Comparison of ENCODE assay signal across 15 cellular contexts in the genomic region with DNA sequence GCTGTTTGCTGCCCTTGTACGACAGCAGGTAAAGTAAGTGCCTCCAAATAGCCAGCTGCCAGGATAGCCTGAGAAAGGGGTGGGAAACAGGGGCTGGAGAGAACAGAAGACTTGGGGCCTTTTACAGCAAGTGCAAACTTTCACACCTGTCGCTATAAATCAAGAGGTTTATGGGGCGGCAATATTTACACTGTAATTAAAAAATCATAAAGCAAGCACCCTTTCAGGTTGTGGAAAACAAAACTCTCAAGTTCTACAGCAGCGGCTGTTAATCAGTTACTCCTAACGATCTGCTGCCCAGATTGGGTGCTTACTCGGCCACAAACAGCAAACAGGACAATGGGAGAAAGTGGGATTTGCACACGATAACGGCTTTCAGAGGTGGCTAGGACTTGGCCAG.
DNase-seq lines count a peak whose midpoint lies in the region; FAIRE-seq and TF ChIP-seq lines count a peak whose summit lies in the region.
"Had no signal": no experiment of that assay in that cellular context is flagged by ENCODE, and none has a peak within 500 bp of the region (broad histone marks: within the 10 kb centered on the region; RNA-seq: fewer than 3 reads in every experiment).

No MANE protein-coding gene starts in this region.

- no peaks in the 10 kb centered on the region for H3K27me3 ChIP-seq in colonic mucosa
- H3K27me3 ChIP-seq in small intestine (ENCODE audit: control insufficient read depth in 2 of 2, insufficient read depth in 2 of 2, low read length in 2 of 2), result no peaks in the 10 kb centered on the region

- H3K36me3 Mint-ChIP-seq in HFFc6 (ENCODE audit: low read depth) (no peaks in the 10 kb centered on the region), type B pancreatic cell (no peaks in the 10 kb centered on the region)
- H3K36me3 Mint-ChIP-seq: stimulated activated naive B cell treated with anti-CD40 and anti-IgM and Interleukin-4, amounts not matched to agents 10 μg/mL and 1 μg/mL and 100 μg/mL, for 72 hours had no signal

- no peaks in the 10 kb centered on the region for H3K9me3 Mint-ChIP-seq in HFFc6
- no peaks in the 10 kb centered on the region for H3K9me3 Mint-ChIP-seq in type B pancreatic cell
- H3K9me3 Mint-ChIP-seq: activated CD4-positive, alpha-beta memory T cell treated with anti-CD3 and anti-CD28 coated beads, Interleukin-2, amount 10 ng/mL, durations not matched to agents 7 days and 5 days had no signal

- H3K36me3 ChIP-seq in colonic mucosa (no peaks in the 10 kb centered on the region), small intestine (ENCODE audit: control insufficient read depth in 2 of 2, insufficient read depth in 2 of 2, low read length in 2 of 2) (no peaks in the 10 kb centered on the region)
- H3K36me3 ChIP-seq: HAP-1 had no signal

- peak; percentile 39; the same call in 1 of the 2 replicates for TF ChIP-seq EP300 in Ishikawa (IDR thresholded peaks at IDR 0.05; ENCODE audit: borderline replicate concordance)

- intact Hi-C loops in colonic mucosa (cut with DNase I), result no loop called here

- 16 to 67% (median 28%) methylated on average over 8 of the region's 8 CpGs for WGBS in small intestine, 3 donors

- H3K4me1 ChIP-seq in colonic mucosa, result no peaks in the 10 kb centered on the region
- peaks cover 5 to 11% of the 10 kb centered on the region in 2 donors for H3K4me1 ChIP-seq in small intestine (ENCODE audit: control insufficient read depth in 2 of 2, insufficient read depth in 1 of 2, low read depth in 1 of 2, low read length in 1 of 2)
- H3K4me1 ChIP-seq: HAP-1 had no signal

- no peaks in the 10 kb centered on the region for H3K27me3 Mint-ChIP-seq in HFFc6 (ENCODE audit: insufficient read depth)
- H3K27me3 Mint-ChIP-seq in type B pancreatic cell, result peaks cover 2% of the 10 kb centered on the region
- H3K27me3 Mint-ChIP-seq: activated CD4-positive, alpha-beta memory T cell treated with anti-CD3 and anti-CD28 coated beads, Interleukin-2, amount 10 ng/mL, durations not matched to agents 7 days and 5 days; stimulated activated naive B cell treated with anti-CD40 and anti-IgM and Interleukin-4, amounts not matched to agents 10 μg/mL and 1 μg/mL and 100 μg/mL, for 72 hours had no signal

- H3K27ac Mint-ChIP-seq in HFFc6 (no peak overlapping the region), type B pancreatic cell (no peak overlapping the region)
- H3K27ac Mint-ChIP-seq: activated CD4-positive, alpha-beta memory T cell treated with anti-CD3 and anti-CD28 coated beads, Interleukin-2, amount 10 ng/mL, durations not matched to agents 7 days and 5 days; stimulated activated naive B cell treated with anti-CD40 and anti-IgM and Interleukin-4, amounts not matched to agents 10 μg/mL and 1 μg/mL and 100 μg/mL, for 72 hours had no signal

- H3K9me3 ChIP-seq in colonic mucosa, result no peaks in the 10 kb centered on the region
- H3K9me3 ChIP-seq in small intestine (ENCODE audit: control insufficient read depth, low read depth), result no peaks in the 10 kb centered on the region
- H3K9me3 ChIP-seq: HAP-1 had no signal

- TF ChIP-seq CTCF in colonic mucosa (IDR thresholded peaks at IDR 0.05) (no peak), HFFc6 (IDR thresholded peaks at IDR 0.05) (no peak), type B pancreatic cell (conservative IDR thresholded peaks at IDR 0.05) (no peak)

- no peak for TF ChIP-seq RAD21 in Ishikawa (IDR thresholded peaks at IDR 0.05; ENCODE audit: low read depth)

- no peak overlapping the region for H3K9ac ChIP-seq in colonic mucosa (ENCODE audit: low read depth in 2 of 2, low read length in 2 of 2)
- H3K9ac ChIP-seq: KMS-11 had no signal

- DNase-seq in NCI-H2081 treated with DMSO at 0.1 percent for 48 hours (lab: John Stamatoyannopoulos, UW) (peak; percentile 60), colonic mucosa (peak; percentile 65), small intestine (peak; percentile 69), HFFc6 (no peak), type B pancreatic cell (ENCODE audit: extremely low spot score, unreplicated experiment) (no peak)
- no peak for DNase-seq in stimulated activated CD4-positive, alpha-beta T cell treated with anti-CD3 and anti-CD28 coated beads, Interleukin-2, amount 100 ng/mL, for 24 hours
- DNase-seq: activated CD4-positive, alpha-beta memory T cell treated with anti-CD3 and anti-CD28 coated beads, Interleukin-2, amount 10 ng/mL, durations not matched to agents 7 days and 5 days; NCI-H2227 treated with DMSO at 0.1 percent for 48 hours; occipital lobe; stimulated activated naive B cell treated with anti-CD40 and anti-IgM and Interleukin-4, amounts not matched to agents 10 μg/mL and 1 μg/mL and 100 μg/mL, for 72 hours had no signal

- H3K4me1 Mint-ChIP-seq in HFFc6 (ENCODE audit: low read depth) (peaks cover 74% of the 10 kb centered on the region), type B pancreatic cell (ENCODE audit: unreplicated experiment) (peaks cover 21% of the 10 kb centered on the region)
- H3K4me1 Mint-ChIP-seq: activated CD4-positive, alpha-beta memory T cell treated with anti-CD3 and anti-CD28 coated beads, Interleukin-2, amount 10 ng/mL, durations not matched to agents 7 days and 5 days; stimulated activated naive B cell treated with anti-CD40 and anti-IgM and Interleukin-4, amounts not matched to agents 10 μg/mL and 1 μg/mL and 100 μg/mL, for 72 hours had no signal

- H3K4me3 ChIP-seq in colonic mucosa (no peak overlapping the region), small intestine (ENCODE audit: low read depth in 1 of 2, low read length in 2 of 2) (no peak overlapping the region)
- H3K4me3 ChIP-seq: GM12878, HAP-1 had no signal

- FAIRE-seq in small intestine (lab: Jason Lieb, UNC), result no peak
- FAIRE-seq: GM12878 had no signal

- no peak overlapping the region for H3K27ac ChIP-seq in colonic mucosa
- no peak overlapping the region for H3K27ac ChIP-seq in small intestine (ENCODE audit: low read depth in 1 of 2, low read length in 1 of 2)
- H3K27ac ChIP-seq: C4-2B, KMS-11 had no signal

- no peak overlapping the region for H3K4me3 Mint-ChIP-seq in HFFc6
- no peak overlapping the region for H3K4me3 Mint-ChIP-seq in type B pancreatic cell
- H3K4me3 Mint-ChIP-seq: activated CD4-positive, alpha-beta memory T cell treated with anti-CD3 and anti-CD28 coated beads, Interleukin-2, amount 10 ng/mL, durations not matched to agents 7 days and 5 days; stimulated activated naive B cell treated with anti-CD40 and anti-IgM and Interleukin-4, amounts not matched to agents 10 μg/mL and 1 μg/mL and 100 μg/mL, for 72 hours had no signal

TF ChIP-seq in Ishikawa, 13 proteins besides CTCF, POLR2A, EP300 and RAD21:
- TF ChIP-seq TCF12 (IDR thresholded peaks at IDR 0.05; ENCODE audit: low read depth) (0 out of 2 replicates have a peak, but pooled peaks have one; percentile 16), EGR1 (IDR thresholded peaks at IDR 0.05) (no peak), CEBPB (IDR thresholded peaks at IDR 0.05) (no peak)

Comparison
In these comparisons a context has a peak if more than half of its experiments do, and no peak if none do; other contexts are left out.
1. DNase-seq: peak in NCI-H2081 treated with DMSO at 0.1 percent for 48 hours (single experiment), colonic mucosa (single experiment) and small intestine (single experiment); none in HFFc6 (single experiment), type B pancreatic cell (single experiment) and stimulated activated CD4-positive, alpha-beta T cell treated with anti-CD3 and anti-CD28 coated beads, Interleukin-2, amount 100 ng/mL, for 24 hours (0 of 2).